17 cellular contexts compared by ENCODE assay signal in genomic region chr3:112059497-112059896, GRCh38. TPM values are rescaled to one million over a fixed set of nuclear protein-coding genes. Genes with fewer than 3 reads are reported as not detected.
DNase-seq lines count a peak whose midpoint lies in the region; ATAC-seq and TF ChIP-seq lines count a peak whose summit lies in the region.
"Had no signal": no experiment of that assay in that cellular context is flagged by ENCODE, and none has a peak within 500 bp of the region (broad histone marks: within the 10 kb centered on the region; RNA-seq: fewer than 3 reads in every experiment).

No MANE protein-coding gene starts in this region.

- H3K27me3 Mint-ChIP-seq in Caco-2 (ENCODE audit: insufficient read depth, unreplicated experiment) = no peaks in the 10 kb centered on the region

- peak overlapping the region; percentile 39 for H3K27ac Mint-ChIP-seq in Caco-2 (ENCODE audit: unreplicated experiment)
- H3K27ac Mint-ChIP-seq: CD14-positive monocyte; CD8-positive, alpha-beta T cell had no signal

- H3K4me3 ChIP-seq in Caco-2 (ENCODE audit: low read depth, low read length) (no peak overlapping the region), LNCaP clone FGC (ENCODE audit: low read depth, low read length) (no peak overlapping the region), osteoblast (ENCODE audit: insufficient read depth, low read length) (no peak overlapping the region), SK-N-SH (ENCODE audit: low read depth in 2 of 2, low read length in 1 of 2) (no peak overlapping the region)
- H3K4me3 ChIP-seq: HAP-1 had no signal

- H3K36me3 ChIP-seq in Caco-2 (ENCODE audit: control insufficient read depth, insufficient read depth, low read length) (no peaks in the 10 kb centered on the region), osteoblast (ENCODE audit: insufficient read depth, low read length) (no peaks in the 10 kb centered on the region), SK-N-SH (replicated peaks in 1 of 2; ENCODE audit: control insufficient read depth in 1 of 2, insufficient read depth in 2 of 2, low read length in 1 of 2) (no peaks in the 10 kb centered on the region)
- H3K36me3 ChIP-seq: BE2C, HAP-1 had no signal

- DNase-seq in Caco-2 (no peak), LNCaP clone FGC (ENCODE audit: low read depth) (peak; percentile 63), osteoblast (ENCODE audit: insufficient read length, low spot score, missing footprints) (no peak), ureter (ENCODE audit: low spot score) (peak; percentile 52), SK-N-SH (no peak), COR-L47 (lab: John Stamatoyannopoulos, UW) (no peak)
- DNase-seq in activated CD4-positive, alpha-beta T cell treated with anti-CD3 and anti-CD28 coated beads for 48 hours = no peak
- DNase-seq: BE2C; CD8-positive, alpha-beta T cell; DMS53; GOT3 had no signal

- intact Hi-C loops in Caco-2 (cut with micrococcal nuclease; ENCODE audit: unreplicated experiment) = no loop called here

- no TSS peak for BruUV-seq in Caco-2 (replicated peaks; lab: Mats Ljungman, UMichigan)

- H3K36me3 Mint-ChIP-seq in Caco-2 (ENCODE audit: insufficient read depth, unreplicated experiment) = no peaks in the 10 kb centered on the region
- H3K36me3 Mint-ChIP-seq: CD14-positive monocyte; CD8-positive, alpha-beta T cell had no signal

- TF ChIP-seq EP300 in SK-N-SH (IDR thresholded peaks at IDR 0.05; ENCODE audit: borderline replicate concordance in 1 of 2, low read depth in 1 of 2, low read length in 1 of 2) = no peak

- H3K9me3 ChIP-seq in Caco-2 (no peaks in the 10 kb centered on the region), osteoblast (ENCODE audit: low read depth, low read length) (no peaks in the 10 kb centered on the region), SK-N-SH (no peaks in the 10 kb centered on the region)
- H3K9me3 ChIP-seq: BE2C, HAP-1 had no signal

- no peak for TF ChIP-seq RAD21 in SK-N-SH (IDR thresholded peaks at IDR 0.05; ENCODE audit: low read length)

- H3K79me2 ChIP-seq in osteoblast (ENCODE audit: insufficient read depth, low read length) (no peaks in the 10 kb centered on the region), SK-N-SH (ENCODE audit: insufficient read depth) (no peaks in the 10 kb centered on the region)

- WGBS in SK-N-SH (ENCODE audit: low lambda C conversion rate) = 33% methylated on average over 1 of the region's 1 CpG

- H3K9me3 Mint-ChIP-seq in Caco-2 (ENCODE audit: unreplicated experiment) = no peaks in the 10 kb centered on the region

- peaks cover 5% of the 10 kb centered on the region for H3F3A ChIP-seq in SK-N-SH (replicated peaks; ENCODE audit: insufficient read depth)

- H4K20me1 ChIP-seq in osteoblast (ENCODE audit: insufficient read depth, low read length) (no peaks in the 10 kb centered on the region), SK-N-SH (ENCODE audit: insufficient read depth) (no peaks in the 10 kb centered on the region)

- POLR2A ChIA-PET in Caco-2 (lab: Charles Lee) (no interaction called here), SK-N-SH (lab: Yijun Ruan, JAX) (no interaction called here)

- TF ChIP-seq CTCF in Caco-2 (IDR thresholded peaks at IDR 0.05; ENCODE audit: insufficient read depth in 1 of 2, low read depth in 1 of 2, low read length in 1 of 2, severe bottlenecking in 1 of 2, unreplicated experiment in 1 of 2) (no peak), LNCaP clone FGC (IDR thresholded peaks at IDR 0.05; ENCODE audit: control insufficient read depth, extremely low read depth, insufficient read depth) (no peak), osteoblast (IDR thresholded peaks at IDR 0.05; ENCODE audit: extremely low read depth, low read depth, low read length) (no peak), SK-N-SH (IDR thresholded peaks at IDR 0.05) (no peak)

- no peak overlapping the region for H3K4me2 ChIP-seq in osteoblast (ENCODE audit: insufficient read depth, low read length)
- no peak overlapping the region for H3K4me2 ChIP-seq in SK-N-SH
- H3K4me2 ChIP-seq: KMS-11 had no signal

- H3K4me3 Mint-ChIP-seq in Caco-2 (ENCODE audit: unreplicated experiment) = no peak overlapping the region
- H3K4me3 Mint-ChIP-seq: CD14-positive monocyte; CD8-positive, alpha-beta T cell had no signal

- H3K27ac ChIP-seq in osteoblast (ENCODE audit: low read depth, low read length) (no peak overlapping the region), SK-N-SH (ENCODE audit: low read depth in 2 of 2, low read length in 1 of 2) (no peak overlapping the region)
- H3K27ac ChIP-seq: KMS-11 had no signal

- no peaks in the 10 kb centered on the region for H3K9me2 ChIP-seq in SK-N-SH

- H3K4me1 Mint-ChIP-seq in Caco-2 (ENCODE audit: low read depth, unreplicated experiment) = peaks cover 18% of the 10 kb centered on the region
- H3K4me1 Mint-ChIP-seq: CD14-positive monocyte had no signal

- no peak for ATAC-seq in HG03432 (IDR thresholded peaks at IDR 0.05; ENCODE audit: unreplicated experiment)
- ATAC-seq: CD8-positive, alpha-beta T cell had no signal

- H3K27me3 ChIP-seq in Caco-2 (replicated peaks; ENCODE audit: control insufficient read depth, insufficient read depth, low read length) (no peaks in the 10 kb centered on the region), osteoblast (ENCODE audit: insufficient read depth, low read length) (no peaks in the 10 kb centered on the region), SK-N-SH (ENCODE audit: insufficient read depth) (no peaks in the 10 kb centered on the region)

- no peak overlapping the region for H3K9ac ChIP-seq in SK-N-SH
- H3K9ac ChIP-seq: KMS-11 had no signal

- CTCF ChIA-PET in Caco-2 (lab: Charles Lee) (no interaction called here), SK-N-SH (lab: Yijun Ruan, JAX) (interaction anchor here (1.3 kb wide), 1 partner anchor 15 kb away, joined by 4 read pairs; no protein-coding TSS in a partner anchor)

- H3K4me1 ChIP-seq in Caco-2 = peaks cover 23% of the 10 kb centered on the region
- peaks cover 17% of the 10 kb centered on the region for H3K4me1 ChIP-seq in osteoblast (ENCODE audit: insufficient read depth, low read length)
- no peaks in the 10 kb centered on the region for H3K4me1 ChIP-seq in SK-N-SH (ENCODE audit: control insufficient read depth in 1 of 2, insufficient read depth in 2 of 2, low read depth in 1 of 2, low read length in 1 of 2)
- H3K4me1 ChIP-seq: BE2C had no signal

- H2AFZ ChIP-seq in osteoblast (ENCODE audit: low read length) (peak overlapping the region; percentile 17), SK-N-SH (ENCODE audit: low read depth) (no peak overlapping the region)

TF ChIP-seq in SK-N-SH, 30 proteins besides CTCF, POLR2A, EP300 and RAD21 (continues in another document):
- TF ChIP-seq REST (IDR thresholded peaks at IDR 0.05; ENCODE audit: low read depth, low read length) (no peak), FOXJ3 (CRISPR knock-in tag; IDR thresholded peaks at IDR 0.05) (no peak), MEF2A (IDR thresholded peaks at IDR 0.05; ENCODE audit: borderline replicate concordance, low read depth) (no peak), GABPA (IDR thresholded peaks at IDR 0.05; ENCODE audit: low read depth) (no peak), ZBTB33 (IDR thresholded peaks at IDR 0.05; ENCODE audit: borderline replicate concordance, low read depth) (no peak), EZH2phosphoT487 (IDR thresholded peaks at IDR 0.05; ENCODE audit: borderline replicate concordance, low read depth) (no peak), RXRA (IDR thresholded peaks at IDR 0.05; ENCODE audit: borderline replicate concordance, low read depth) (no peak)

RNA-seq across cellular contexts. Expression of gene TMPRSS7, which starts 25.0 kb away (rescaled TPM):
- total RNA-seq in Caco-2 (2022) (0.16 and 0.36 TPM in 2 replicates), osteoblast (not detected in 2 replicates), ureter (0.21 TPM)
- 0.02 and 0.03 TPM in 2 replicates for polyA plus RNA-seq in SK-N-SH (2012; rRNA removed)
- 0.01 TPM in 2 replicates for polyA plus RNA-seq in SK-N-SH (2012; cell fraction: cytosol; rRNA removed)
- polyA plus RNA-seq in SK-N-SH (2012; cell fraction: nucleus; rRNA removed) = not detected in 2 replicates
- total RNA-seq: CD8-positive, alpha-beta T cell; Daoy had no signal
- polyA plus RNA-seq: AG04450, CD14-positive monocyte had no signal

RNA-seq across cellular contexts. Expression of gene C3orf52, which starts 26.7 kb away (rescaled TPM):
- total RNA-seq in Caco-2 (2022) (52.4 and 64.5 TPM in 2 replicates), osteoblast (3.5 and 4.0 TPM in 2 replicates), ureter (50.2 TPM)
- polyA plus RNA-seq in SK-N-SH (2012; rRNA removed) = 5.4 and 8.7 TPM in 2 replicates
- polyA plus RNA-seq in SK-N-SH (2012; cell fraction: cytosol; rRNA removed) = 5.7 TPM in 2 replicates
- 7.8 and 15.3 TPM in 2 replicates for polyA plus RNA-seq in SK-N-SH (2012; cell fraction: nucleus; rRNA removed)
- polyA plus RNA-seq: CD14-positive monocyte had no signal

Comparison
In these comparisons a context has a peak if more than half of its experiments do, and no peak if none do; other contexts are left out.
1. DNase-seq: peak in LNCaP clone FGC (single experiment) and ureter (single experiment); none in Caco-2 (0 of 2), osteoblast (single experiment), SK-N-SH (single experiment), activated CD4-positive, alpha-beta T cell treated with anti-CD3 and anti-CD28 coated beads for 48 hours (single experiment) and COR-L47 (single experiment).
2. RNA of gene C3orf52, which starts 26.7 kb away (total RNA-seq): 52.4 to 64.5 TPM in Caco-2 and 50.2 TPM in ureter (single experiment); 3.5 to 4.0 TPM in osteoblast; every median in the first group is over 10 times any median in the second.